In the genomic region with DNA sequence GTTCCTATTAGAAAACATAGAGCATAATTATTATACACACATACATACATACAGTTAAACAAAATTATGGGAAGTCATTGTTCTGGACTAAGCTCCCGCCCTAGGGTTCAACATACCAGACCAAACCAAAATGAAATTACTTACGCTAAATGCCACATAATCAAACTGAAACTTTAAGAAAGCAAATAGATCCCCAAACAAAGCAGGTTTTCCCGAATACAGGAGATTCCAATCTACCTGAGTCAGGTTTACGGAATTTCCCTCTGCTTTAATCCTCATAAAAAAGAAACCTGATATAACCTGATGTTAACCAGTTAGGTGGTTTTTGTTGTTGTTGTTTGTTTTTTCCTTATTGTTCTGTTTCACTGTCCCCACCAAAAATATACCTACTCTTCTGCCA, we compare ENCODE assay signal across 15 cellular contexts.
DNase-seq lines count a peak whose midpoint lies in the region; ATAC-seq, FAIRE-seq and TF ChIP-seq lines count a peak whose summit lies in the region.
"Had no signal": no experiment of that assay in that cellular context is flagged by ENCODE, and none has a peak within 500 bp of the region (broad histone marks: within the 10 kb centered on the region; RNA-seq: fewer than 3 reads in every experiment).

No MANE protein-coding gene starts in this region.

- no peak for TF ChIP-seq CTCF in bronchial epithelial cell (IDR thresholded peaks at IDR 0.05; ENCODE audit: insufficient read depth, low read length, severe bottlenecking)

- peak; percentile 20 for DNase-seq in NCI-H226
- DNase-seq in bronchial epithelial cell (ENCODE audit: low read depth), result peak; percentile 77
- peak; percentile 35 for DNase-seq in kidney tubule cell (ENCODE audit: low spot score)
- no peak for DNase-seq in stimulated activated naive CD8-positive, alpha-beta T cell treated with anti-CD3 and anti-CD28 coated beads, Interleukin-15, Interleukin-2, amounts not matched to agents 100 U/mL and 50 U/mL, for 24 hours
- no peak for DNase-seq in activated CD4-positive, CD25-positive, alpha-beta regulatory T cell (lab: John Stamatoyannopoulos, UW)
- DNase-seq in kidney glomerular epithelial cell (lab: John Stamatoyannopoulos, UW), result no peak
- DNase-seq: CD4-positive, alpha-beta T cell; HCEC 1CT; NCI-H1092; NCI-H446 treated with DMSO at 0.1 percent for 48 hours; NCI-H774 had no signal

- H3K4me1 ChIP-seq in ES-I3 (ENCODE audit: insufficient read depth, low read length), result peaks cover 19% of the 10 kb centered on the region; the same call in 1 of the 2 replicates

- no peak for FAIRE-seq in bronchial epithelial cell (lab: Jason Lieb, UNC)
- FAIRE-seq: K562, RCC 7860 had no signal

- no peaks in the 10 kb centered on the region for H3K9me3 ChIP-seq in ES-I3 (ENCODE audit: control insufficient read depth, insufficient read depth, low read length)

- H3K4me3 ChIP-seq in bronchial epithelial cell (ENCODE audit: low read depth, low read length), result no peak overlapping the region
- H3K4me3 ChIP-seq: K562 had no signal

- peak overlapping the region; percentile 14; the same call in 1 of the 2 replicates for H3K9ac ChIP-seq in ES-I3 (ENCODE audit: low read depth, low read length)

- no peak for ATAC-seq in stimulated activated naive CD8-positive, alpha-beta T cell treated with anti-CD3 and anti-CD28 coated beads, Interleukin-15, Interleukin-2, amounts not matched to agents 100 U/mL and 50 U/mL, for 24 hours
- no peak for ATAC-seq in SK-N-SH treated with all-trans-retinoic acid at 6 μM for 48 hours
- ATAC-seq: K562 had no signal

- H3K27me3 ChIP-seq in bronchial epithelial cell (ENCODE audit: control insufficient read depth, insufficient read depth, low read length), result no peaks in the 10 kb centered on the region

- H3K36me3 ChIP-seq in ES-I3 (ENCODE audit: insufficient read depth, low read length) (no peaks in the 10 kb centered on the region), bronchial epithelial cell (ENCODE audit: control insufficient read depth, insufficient read depth, low read length) (no peaks in the 10 kb centered on the region)

TF ChIP-seq in SK-N-SH treated with all-trans-retinoic acid at 6 μM for 48 hours, 23 proteins besides CTCF, POLR2A, EP300 and RAD21:
- TF ChIP-seq ZNF8 (CRISPR knock-in tag; IDR thresholded peaks at IDR 0.05) (no peak), BACH2 (CRISPR knock-in tag; IDR thresholded peaks at IDR 0.05; ENCODE audit: borderline replicate concordance) (no peak), ISL1 (CRISPR knock-in tag; IDR thresholded peaks at IDR 0.05) (no peak), ZNF70 (CRISPR knock-in tag; IDR thresholded peaks at IDR 0.05) (no peak), POU6F1 (CRISPR knock-in tag; IDR thresholded peaks at IDR 0.05; ENCODE audit: borderline replicate concordance, low read depth) (no peak), ZNF565 (CRISPR knock-in tag; conservative IDR thresholded peaks at IDR 0.05; ENCODE audit: low read depth) (no peak), TCF4 (CRISPR knock-in tag; IDR thresholded peaks at IDR 0.05; ENCODE audit: borderline replicate concordance) (no peak), ARNTL (CRISPR knock-in tag; IDR thresholded peaks at IDR 0.05; ENCODE audit: borderline replicate concordance, low read depth) (no peak), RARB (CRISPR knock-in tag; IDR thresholded peaks at IDR 0.05) (no peak), PPARA (CRISPR knock-in tag; IDR thresholded peaks at IDR 0.05; ENCODE audit: borderline replicate concordance) (no peak), GLIS3 (CRISPR knock-in tag; IDR thresholded peaks at IDR 0.05) (no peak)
- TF ChIP-seq, protein P1, sequence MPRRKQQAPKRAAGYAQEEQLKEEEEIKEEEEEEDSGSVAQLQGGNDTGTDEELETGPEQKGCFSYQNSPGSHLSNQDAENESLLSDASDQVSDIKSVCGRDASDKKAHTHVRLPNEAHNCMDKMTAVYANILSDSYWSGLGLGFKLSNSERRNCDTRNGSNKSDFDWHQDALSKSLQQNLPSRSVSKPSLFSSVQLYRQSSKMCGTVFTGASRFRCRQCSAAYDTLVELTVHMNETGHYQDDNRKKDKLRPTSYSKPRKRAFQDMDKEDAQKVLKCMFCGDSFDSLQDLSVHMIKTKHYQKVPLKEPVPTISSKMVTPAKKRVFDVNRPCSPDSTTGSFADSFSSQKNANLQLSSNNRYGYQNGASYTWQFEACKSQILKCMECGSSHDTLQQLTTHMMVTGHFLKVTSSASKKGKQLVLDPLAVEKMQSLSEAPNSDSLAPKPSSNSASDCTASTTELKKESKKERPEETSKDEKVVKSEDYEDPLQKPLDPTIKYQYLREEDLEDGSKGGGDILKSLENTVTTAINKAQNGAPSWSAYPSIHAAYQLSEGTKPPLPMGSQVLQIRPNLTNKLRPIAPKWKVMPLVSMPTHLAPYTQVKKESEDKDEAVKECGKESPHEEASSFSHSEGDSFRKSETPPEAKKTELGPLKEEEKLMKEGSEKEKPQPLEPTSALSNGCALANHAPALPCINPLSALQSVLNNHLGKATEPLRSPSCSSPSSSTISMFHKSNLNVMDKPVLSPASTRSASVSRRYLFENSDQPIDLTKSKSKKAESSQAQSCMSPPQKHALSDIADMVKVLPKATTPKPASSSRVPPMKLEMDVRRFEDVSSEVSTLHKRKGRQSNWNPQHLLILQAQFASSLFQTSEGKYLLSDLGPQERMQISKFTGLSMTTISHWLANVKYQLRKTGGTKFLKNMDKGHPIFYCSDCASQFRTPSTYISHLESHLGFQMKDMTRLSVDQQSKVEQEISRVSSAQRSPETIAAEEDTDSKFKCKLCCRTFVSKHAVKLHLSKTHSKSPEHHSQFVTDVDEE (CRISPR knock-in tag; IDR thresholded peaks at IDR 0.05), result no peak

Comparison
In these comparisons a context has a peak if more than half of its experiments do, and no peak if none do; other contexts are left out.
1. DNase-seq: peak in NCI-H226 (single experiment), bronchial epithelial cell (single experiment) and kidney tubule cell (single experiment); none in stimulated activated naive CD8-positive, alpha-beta T cell treated with anti-CD3 and anti-CD28 coated beads, Interleukin-15, Interleukin-2, amounts not matched to agents 100 U/mL and 50 U/mL, for 24 hours (single experiment), activated CD4-positive, CD25-positive, alpha-beta regulatory T cell (0 of 4) and kidney glomerular epithelial cell (single experiment).